Comparison of ENCODE assay signal across 1 cellular context in the genomic region with DNA sequence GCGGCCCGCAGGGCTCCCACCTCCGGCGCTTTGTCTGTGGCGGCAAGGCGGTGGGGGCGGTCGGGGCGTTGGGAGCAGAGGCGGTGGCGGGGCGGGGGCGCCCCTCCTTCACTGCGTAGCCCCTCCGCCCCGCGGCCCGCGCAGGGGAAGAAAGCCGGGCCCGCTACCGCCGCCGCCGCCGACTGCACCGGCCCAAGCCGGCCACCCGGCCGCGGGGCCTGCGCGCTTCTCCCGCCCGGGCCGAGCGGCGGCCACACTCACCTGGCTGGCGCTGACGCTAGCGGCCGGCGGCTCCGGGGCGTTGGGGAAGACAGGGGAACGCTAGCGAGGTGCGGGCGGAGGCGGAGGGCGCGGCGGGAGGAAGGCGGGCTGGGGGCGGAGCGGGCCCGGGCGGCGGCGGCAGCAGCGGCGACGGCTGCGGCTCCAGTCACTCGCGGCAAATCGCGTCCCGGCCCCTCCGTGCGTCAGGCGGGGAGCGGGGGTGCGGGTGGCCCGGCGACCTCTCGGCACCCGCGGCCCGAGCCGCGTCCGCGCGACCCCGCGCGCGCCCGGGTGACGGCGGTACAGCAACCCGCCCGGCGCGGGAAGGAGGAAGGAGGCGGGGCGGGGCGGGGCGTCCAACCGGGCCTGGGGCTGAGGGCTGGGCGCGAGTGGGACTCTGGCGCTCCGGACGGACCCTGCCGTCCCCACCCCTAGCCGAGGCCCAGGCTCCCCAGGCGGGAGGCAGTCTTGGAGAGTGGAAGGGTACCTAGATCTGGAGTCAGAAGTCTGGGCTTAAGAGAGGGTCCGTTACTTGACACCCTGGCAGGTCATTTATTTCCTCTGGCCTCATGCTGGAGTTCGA.
TF ChIP-seq lines count a peak whose summit lies in the region.

A gene with protein sequence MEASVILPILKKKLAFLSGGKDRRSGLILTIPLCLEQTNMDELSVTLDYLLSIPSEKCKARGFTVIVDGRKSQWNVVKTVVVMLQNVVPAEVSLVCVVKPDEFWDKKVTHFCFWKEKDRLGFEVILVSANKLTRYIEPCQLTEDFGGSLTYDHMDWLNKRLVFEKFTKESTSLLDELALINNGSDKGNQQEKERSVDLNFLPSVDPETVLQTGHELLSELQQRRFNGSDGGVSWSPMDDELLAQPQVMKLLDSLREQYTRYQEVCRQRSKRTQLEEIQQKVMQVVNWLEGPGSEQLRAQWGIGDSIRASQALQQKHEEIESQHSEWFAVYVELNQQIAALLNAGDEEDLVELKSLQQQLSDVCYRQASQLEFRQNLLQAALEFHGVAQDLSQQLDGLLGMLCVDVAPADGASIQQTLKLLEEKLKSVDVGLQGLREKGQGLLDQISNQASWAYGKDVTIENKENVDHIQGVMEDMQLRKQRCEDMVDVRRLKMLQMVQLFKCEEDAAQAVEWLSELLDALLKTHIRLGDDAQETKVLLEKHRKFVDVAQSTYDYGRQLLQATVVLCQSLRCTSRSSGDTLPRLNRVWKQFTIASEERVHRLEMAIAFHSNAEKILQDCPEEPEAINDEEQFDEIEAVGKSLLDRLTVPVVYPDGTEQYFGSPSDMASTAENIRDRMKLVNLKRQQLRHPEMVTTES (minus strand): TSS at position 595 of the 844 bp plus-strand sequence. CDS start 72,991 bp downstream, outside the sequence.

TF ChIP-seq in HepG2, 621 proteins besides CTCF, POLR2A, EP300 and RAD21 (continued from another document and continues in another):
- TF ChIP-seq, protein P1, sequence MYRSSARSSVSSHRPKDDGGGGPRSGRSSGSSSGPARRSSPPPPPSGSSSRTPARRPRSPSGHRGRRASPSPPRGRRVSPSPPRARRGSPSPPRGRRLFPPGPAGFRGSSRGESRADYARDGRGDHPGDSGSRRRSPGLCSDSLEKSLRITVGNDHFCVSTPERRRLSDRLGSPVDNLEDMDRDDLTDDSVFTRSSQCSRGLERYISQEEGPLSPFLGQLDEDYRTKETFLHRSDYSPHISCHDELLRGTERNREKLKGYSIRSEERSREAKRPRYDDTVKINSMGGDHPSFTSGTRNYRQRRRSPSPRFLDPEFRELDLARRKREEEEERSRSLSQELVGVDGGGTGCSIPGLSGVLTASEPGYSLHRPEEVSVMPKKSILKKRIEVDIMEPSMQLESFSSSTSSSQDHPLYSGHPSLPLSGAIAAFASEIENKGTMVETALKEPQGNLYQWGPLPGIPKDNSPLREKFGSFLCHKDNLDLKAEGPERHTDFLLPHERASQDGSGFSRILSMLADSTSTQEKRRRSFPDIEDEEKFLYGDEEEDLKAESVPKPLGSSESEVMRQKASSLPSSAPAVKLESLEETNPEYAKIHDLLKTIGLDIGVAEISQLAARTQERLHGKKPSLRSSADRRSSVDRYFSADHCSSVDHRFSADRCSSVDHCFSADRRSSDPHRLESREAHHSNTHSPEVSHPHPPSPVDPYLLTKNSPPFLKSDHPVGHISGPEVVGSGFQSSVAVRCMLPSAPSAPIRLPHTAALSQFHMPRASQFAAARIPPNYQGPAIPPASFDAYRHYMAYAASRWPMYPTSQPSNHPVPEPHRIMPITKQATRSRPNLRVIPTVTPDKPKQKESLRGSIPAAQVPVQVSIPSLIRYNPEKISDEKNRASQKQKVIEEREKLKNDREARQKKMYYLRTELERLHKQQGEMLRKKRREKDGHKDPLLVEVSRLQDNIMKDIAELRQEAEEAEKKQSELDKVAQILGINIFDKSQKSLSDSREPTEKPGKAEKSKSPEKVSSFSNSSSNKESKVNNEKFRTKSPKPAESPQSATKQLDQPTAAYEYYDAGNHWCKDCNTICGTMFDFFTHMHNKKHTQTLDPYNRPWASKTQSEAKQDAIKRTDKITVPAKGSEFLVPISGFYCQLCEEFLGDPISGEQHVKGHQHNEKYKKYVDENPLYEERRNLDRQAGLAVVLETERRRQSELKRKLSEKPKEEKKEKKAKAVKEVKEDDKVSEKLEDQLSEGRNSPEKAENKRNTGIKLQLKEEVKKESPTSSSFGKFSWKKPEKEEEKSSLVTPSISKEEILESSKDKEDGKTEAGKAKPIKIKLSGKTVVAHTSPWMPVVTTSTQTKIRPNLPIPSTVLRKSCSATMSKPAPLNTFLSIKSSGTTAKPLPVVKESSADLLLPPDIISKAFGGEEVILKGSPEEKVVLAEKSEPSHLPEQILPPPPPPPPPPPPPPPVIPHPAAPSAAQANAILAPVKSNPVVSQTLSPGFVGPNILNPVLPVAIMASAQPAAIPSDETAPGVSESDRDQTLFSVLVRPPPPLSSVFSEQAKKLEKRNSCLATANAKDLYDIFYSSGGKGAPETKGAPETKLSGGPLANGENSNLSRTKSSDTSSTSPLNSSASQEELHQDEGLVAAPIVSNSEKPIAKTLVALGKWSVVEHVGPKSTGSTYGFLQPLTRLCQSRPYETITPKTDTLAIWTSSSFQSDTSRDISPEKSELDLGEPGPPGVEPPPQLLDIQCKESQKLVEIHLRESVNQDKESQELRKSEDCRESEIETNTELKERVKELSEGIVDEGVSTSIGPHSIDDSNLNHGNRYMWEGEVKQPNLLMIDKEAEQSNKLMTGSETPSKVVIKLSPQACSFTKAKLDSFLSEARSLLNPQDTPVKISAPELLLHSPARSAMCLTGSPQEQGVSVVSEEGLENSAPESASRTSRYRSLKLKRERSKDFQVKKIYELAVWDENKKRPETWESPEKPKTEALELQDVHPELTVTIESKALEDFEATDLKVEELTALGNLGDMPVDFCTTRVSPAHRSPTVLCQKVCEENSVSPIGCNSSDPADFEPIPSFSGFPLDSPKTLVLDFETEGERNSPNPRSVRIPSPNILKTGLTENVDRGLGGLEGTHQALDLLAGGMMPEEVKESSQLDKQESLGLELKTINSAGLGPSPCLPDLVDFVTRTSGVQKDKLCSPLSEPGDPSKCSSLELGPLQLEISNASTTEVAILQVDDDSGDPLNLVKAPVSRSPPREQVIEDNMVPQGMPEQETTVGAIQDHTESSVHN (CRISPR knock-in tag; IDR thresholded peaks at IDR 0.05): peak; percentile 75; the same call in 1 of the 2 replicates
- TF ChIP-seq ZNF670 (CRISPR knock-in tag; IDR thresholded peaks at IDR 0.05; ENCODE audit: borderline replicate concordance) (no peak), MTF1 (CRISPR knock-in tag; IDR thresholded peaks at IDR 0.05) (no peak), ZNF3 (CRISPR knock-in tag; IDR thresholded peaks at IDR 0.05) (no peak), ZNF382 (CRISPR knock-in tag; IDR thresholded peaks at IDR 0.05; ENCODE audit: borderline replicate concordance) (no peak), ZNF451 (CRISPR knock-in tag; IDR thresholded peaks at IDR 0.05) (peak; percentile 65; the same call in 1 of the 2 replicates), PAX8 (CRISPR knock-in tag; IDR thresholded peaks at IDR 0.05; ENCODE audit: borderline replicate concordance) (no peak), CENPT (CRISPR knock-in tag; IDR thresholded peaks at IDR 0.05; ENCODE audit: low read depth) (peak; percentile 83; the same call in 1 of the 2 replicates), MLLT10 (CRISPR knock-in tag; IDR thresholded peaks at IDR 0.05) (no peak), NAIF1 (CRISPR knock-in tag; IDR thresholded peaks at IDR 0.05; ENCODE audit: borderline replicate concordance) (no peak), KDM6A (CRISPR knock-in tag; IDR thresholded peaks at IDR 0.05; ENCODE audit: low read depth) (no peak), ZNF251 (CRISPR knock-in tag; IDR thresholded peaks at IDR 0.05) (no peak), ZNF263 (CRISPR knock-in tag; IDR thresholded peaks at IDR 0.05) (peak; percentile 15; the same call in 1 of the 2 replicates), ZNF724P (CRISPR knock-in tag; IDR thresholded peaks at IDR 0.05; ENCODE audit: borderline replicate concordance) (no peak; the same call in 1 of the 2 replicates), ZBTB42 (CRISPR knock-in tag; IDR thresholded peaks at IDR 0.05) (0 out of 2 replicates have a peak, but pooled peaks have one; percentile 50), NR2C2 (CRISPR knock-in tag; IDR thresholded peaks at IDR 0.05; ENCODE audit: borderline replicate concordance) (no peak), ZNF563 (CRISPR knock-in tag; IDR thresholded peaks at IDR 0.05) (0 out of 2 replicates have a peak, but pooled peaks have one; percentile 26), ZNF660 (CRISPR knock-in tag; IDR thresholded peaks at IDR 0.05; ENCODE audit: borderline replicate concordance, low read depth) (no peak), PHF5A (CRISPR knock-in tag; IDR thresholded peaks at IDR 0.05; ENCODE audit: low read depth, unreplicated experiment) (no peak)
- TF ChIP-seq, protein P2, sequence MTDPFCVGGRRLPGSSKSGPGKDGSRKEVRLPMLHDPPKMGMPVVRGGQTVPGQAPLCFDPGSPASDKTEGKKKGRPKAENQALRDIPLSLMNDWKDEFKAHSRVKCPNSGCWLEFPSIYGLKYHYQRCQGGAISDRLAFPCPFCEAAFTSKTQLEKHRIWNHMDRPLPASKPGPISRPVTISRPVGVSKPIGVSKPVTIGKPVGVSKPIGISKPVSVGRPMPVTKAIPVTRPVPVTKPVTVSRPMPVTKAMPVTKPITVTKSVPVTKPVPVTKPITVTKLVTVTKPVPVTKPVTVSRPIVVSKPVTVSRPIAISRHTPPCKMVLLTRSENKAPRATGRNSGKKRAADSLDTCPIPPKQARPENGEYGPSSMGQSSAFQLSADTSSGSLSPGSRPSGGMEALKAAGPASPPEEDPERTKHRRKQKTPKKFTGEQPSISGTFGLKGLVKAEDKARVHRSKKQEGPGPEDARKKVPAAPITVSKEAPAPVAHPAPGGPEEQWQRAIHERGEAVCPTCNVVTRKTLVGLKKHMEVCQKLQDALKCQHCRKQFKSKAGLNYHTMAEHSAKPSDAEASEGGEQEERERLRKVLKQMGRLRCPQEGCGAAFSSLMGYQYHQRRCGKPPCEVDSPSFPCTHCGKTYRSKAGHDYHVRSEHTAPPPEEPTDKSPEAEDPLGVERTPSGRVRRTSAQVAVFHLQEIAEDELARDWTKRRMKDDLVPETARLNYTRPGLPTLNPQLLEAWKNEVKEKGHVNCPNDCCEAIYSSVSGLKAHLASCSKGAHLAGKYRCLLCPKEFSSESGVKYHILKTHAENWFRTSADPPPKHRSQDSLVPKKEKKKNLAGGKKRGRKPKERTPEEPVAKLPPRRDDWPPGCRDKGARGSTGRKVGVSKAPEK (CRISPR knock-in tag; IDR thresholded peaks at IDR 0.05; ENCODE audit: borderline replicate concordance): no peak
- TF ChIP-seq, protein P3, sequence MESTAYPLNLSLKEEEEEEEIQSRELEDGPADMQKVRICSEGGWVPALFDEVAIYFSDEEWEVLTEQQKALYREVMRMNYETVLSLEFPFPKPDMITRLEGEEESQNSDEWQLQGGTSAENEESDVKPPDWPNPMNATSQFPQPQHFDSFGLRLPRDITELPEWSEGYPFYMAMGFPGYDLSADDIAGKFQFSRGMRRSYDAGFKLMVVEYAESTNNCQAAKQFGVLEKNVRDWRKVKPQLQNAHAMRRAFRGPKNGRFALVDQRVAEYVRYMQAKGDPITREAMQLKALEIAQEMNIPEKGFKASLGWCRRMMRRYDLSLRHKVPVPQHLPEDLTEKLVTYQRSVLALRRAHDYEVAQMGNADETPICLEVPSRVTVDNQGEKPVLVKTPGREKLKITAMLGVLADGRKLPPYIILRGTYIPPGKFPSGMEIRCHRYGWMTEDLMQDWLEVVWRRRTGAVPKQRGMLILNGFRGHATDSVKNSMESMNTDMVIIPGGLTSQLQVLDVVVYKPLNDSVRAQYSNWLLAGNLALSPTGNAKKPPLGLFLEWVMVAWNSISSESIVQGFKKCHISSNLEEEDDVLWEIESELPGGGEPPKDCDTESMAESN (CRISPR knock-in tag; conservative IDR thresholded peaks at IDR 0.05): no peak; the same call in 1 of the 2 replicates
- TF ChIP-seq, protein P4, sequence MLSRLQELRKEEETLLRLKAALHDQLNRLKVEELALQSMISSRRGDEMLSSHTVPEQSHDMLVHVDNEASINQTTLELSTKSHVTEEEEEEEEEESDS (CRISPR knock-in tag; IDR thresholded peaks at IDR 0.05; ENCODE audit: borderline replicate concordance): no peak
- TF ChIP-seq, protein P5, sequence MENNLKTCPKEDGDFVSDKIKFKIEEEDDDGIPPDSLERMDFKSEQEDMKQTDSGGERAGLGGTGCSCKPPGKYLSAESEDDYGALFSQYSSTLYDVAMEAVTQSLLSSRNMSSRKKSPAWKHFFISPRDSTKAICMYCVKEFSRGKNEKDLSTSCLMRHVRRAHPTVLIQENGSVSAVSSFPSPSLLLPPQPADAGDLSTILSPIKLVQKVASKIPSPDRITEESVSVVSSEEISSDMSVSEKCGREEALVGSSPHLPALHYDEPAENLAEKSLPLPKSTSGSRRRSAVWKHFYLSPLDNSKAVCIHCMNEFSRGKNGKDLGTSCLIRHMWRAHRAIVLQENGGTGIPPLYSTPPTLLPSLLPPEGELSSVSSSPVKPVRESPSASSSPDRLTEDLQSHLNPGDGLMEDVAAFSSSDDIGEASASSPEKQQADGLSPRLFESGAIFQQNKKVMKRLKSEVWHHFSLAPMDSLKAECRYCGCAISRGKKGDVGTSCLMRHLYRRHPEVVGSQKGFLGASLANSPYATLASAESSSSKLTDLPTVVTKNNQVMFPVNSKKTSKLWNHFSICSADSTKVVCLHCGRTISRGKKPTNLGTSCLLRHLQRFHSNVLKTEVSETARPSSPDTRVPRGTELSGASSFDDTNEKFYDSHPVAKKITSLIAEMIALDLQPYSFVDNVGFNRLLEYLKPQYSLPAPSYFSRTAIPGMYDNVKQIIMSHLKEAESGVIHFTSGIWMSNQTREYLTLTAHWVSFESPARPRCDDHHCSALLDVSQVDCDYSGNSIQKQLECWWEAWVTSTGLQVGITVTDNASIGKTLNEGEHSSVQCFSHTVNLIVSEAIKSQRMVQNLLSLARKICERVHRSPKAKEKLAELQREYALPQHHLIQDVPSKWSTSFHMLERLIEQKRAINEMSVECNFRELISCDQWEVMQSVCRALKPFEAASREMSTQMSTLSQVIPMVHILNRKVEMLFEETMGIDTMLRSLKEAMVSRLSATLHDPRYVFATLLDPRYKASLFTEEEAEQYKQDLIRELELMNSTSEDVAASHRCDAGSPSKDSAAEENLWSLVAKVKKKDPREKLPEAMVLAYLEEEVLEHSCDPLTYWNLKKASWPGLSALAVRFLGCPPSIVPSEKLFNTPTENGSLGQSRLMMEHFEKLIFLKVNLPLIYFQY (CRISPR knock-in tag; IDR thresholded peaks at IDR 0.05; ENCODE audit: borderline replicate concordance): 0 out of 2 replicates have a peak, but pooled peaks have one; percentile 51
- TF ChIP-seq, protein P6, sequence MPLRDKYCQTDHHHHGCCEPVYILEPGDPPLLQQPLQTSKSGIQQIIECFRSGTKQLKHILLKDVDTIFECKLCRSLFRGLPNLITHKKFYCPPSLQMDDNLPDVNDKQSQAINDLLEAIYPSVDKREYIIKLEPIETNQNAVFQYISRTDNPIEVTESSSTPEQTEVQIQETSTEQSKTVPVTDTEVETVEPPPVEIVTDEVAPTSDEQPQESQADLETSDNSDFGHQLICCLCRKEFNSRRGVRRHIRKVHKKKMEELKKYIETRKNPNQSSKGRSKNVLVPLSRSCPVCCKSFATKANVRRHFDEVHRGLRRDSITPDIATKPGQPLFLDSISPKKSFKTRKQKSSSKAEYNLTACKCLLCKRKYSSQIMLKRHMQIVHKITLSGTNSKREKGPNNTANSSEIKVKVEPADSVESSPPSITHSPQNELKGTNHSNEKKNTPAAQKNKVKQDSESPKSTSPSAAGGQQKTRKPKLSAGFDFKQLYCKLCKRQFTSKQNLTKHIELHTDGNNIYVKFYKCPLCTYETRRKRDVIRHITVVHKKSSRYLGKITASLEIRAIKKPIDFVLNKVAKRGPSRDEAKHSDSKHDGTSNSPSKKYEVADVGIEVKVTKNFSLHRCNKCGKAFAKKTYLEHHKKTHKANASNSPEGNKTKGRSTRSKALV (CRISPR knock-in tag; IDR thresholded peaks at IDR 0.05): no peak
